ENCODE assay signal across 20 cellular contexts in genomic region chr10:47359626-47360418, GRCh38. TPM values are rescaled to one million over a fixed set of nuclear protein-coding genes. Genes with fewer than 3 reads are reported as not detected.
DNase-seq lines count a peak whose midpoint lies in the region; ATAC-seq and TF ChIP-seq lines count a peak whose summit lies in the region.
"Had no signal": no experiment of that assay in that cellular context is flagged by ENCODE, and none has a peak within 500 bp of the region (broad histone marks: within the 10 kb centered on the region; RNA-seq: fewer than 3 reads in every experiment).

No MANE protein-coding gene starts in this region.

- H3K27me3 ChIP-seq in Peyer's patch = no peaks in the 10 kb centered on the region
- H3K27me3 ChIP-seq: BLaER1 treated with 17β-estradiol and CSF1 and Interleukin-3, amounts not matched to agents 10 nM and 100 nM had no signal

- TF ChIP-seq CTCF in CD14-positive monocyte (IDR thresholded peaks at IDR 0.05) (no peak), Peyer's patch (IDR thresholded peaks at IDR 0.05) (no peak)

- H3K4me3 Mint-ChIP-seq in CD14-positive monocyte = no peak overlapping the region
- H3K4me3 Mint-ChIP-seq: CD8-positive, alpha-beta memory T cell had no signal

- H3K27ac ChIP-seq in Peyer's patch = no peak overlapping the region
- H3K27ac ChIP-seq: BLaER1 treated with 17β-estradiol and CSF1 and Interleukin-3, amounts not matched to agents 10 nM and 100 nM; GM23248 had no signal

- H3K9me3 ChIP-seq in Peyer's patch = no peaks in the 10 kb centered on the region
- H3K9me3 ChIP-seq: BLaER1 treated with 17β-estradiol and CSF1 and Interleukin-3, amounts not matched to agents 10 nM and 100 nM had no signal

- no peak for TF ChIP-seq POLR2A in Peyer's patch (IDR thresholded peaks at IDR 0.05)

- DNase-seq in CD14-positive monocyte (ENCODE audit: low spot score) = peak; percentile 19
- DNase-seq in Peyer's patch = peak in 2 of 3 donors; percentile 19 to 23
- peak; percentile 38 for DNase-seq in islet precursor cell
- peak; percentile 25 for DNase-seq in sciatic nerve (ENCODE audit: low spot score)
- no peak for DNase-seq in NCI-H446 (lab: John Stamatoyannopoulos, UW)
- DNase-seq: CD8-positive, alpha-beta memory T cell; GM23248; HCEC 1CT; KBM-7; NCI-H1417; NCI-H187; NCI-H2107; NCI-H2227 treated with DMSO at 0.1 percent for 48 hours; NCI-H524; OCI-M1; SHP77 had no signal

- no peaks in the 10 kb centered on the region for H3K9me3 Mint-ChIP-seq in CD14-positive monocyte
- H3K9me3 Mint-ChIP-seq: CD8-positive, alpha-beta memory T cell had no signal

- H3K27me3 Mint-ChIP-seq in CD14-positive monocyte (ENCODE audit: low read depth in 3 of 3) = peaks cover 0 to 3% (median 2%) of the 10 kb centered on the region in 3 donors

- intact Hi-C loops in CD14-positive monocyte (cut with micrococcal nuclease) = no loop called here
- intact Hi-C loops in sciatic nerve (cut with DNase I) = no loop called here

- no peaks in the 10 kb centered on the region for H3K36me3 ChIP-seq in Peyer's patch
- H3K36me3 ChIP-seq: BLaER1 treated with 17β-estradiol and CSF1 and Interleukin-3, amounts not matched to agents 10 nM and 100 nM had no signal

- H3K4me1 ChIP-seq in Peyer's patch = peaks cover 0 to 14% (median 3%) of the 10 kb centered on the region in 4 donors

- H3K27ac Mint-ChIP-seq in CD14-positive monocyte = no peak overlapping the region

- ATAC-seq in sciatic nerve = no peak
- ATAC-seq in HG02610 (IDR thresholded peaks at IDR 0.05; ENCODE audit: unreplicated experiment) = no peak
- no peak for ATAC-seq in GM21360 (IDR thresholded peaks at IDR 0.05; ENCODE audit: unreplicated experiment)

- H3K36me3 Mint-ChIP-seq in CD14-positive monocyte = no peaks in the 10 kb centered on the region
- H3K36me3 Mint-ChIP-seq: CD8-positive, alpha-beta memory T cell had no signal

- no peaks in the 10 kb centered on the region for H3K4me1 Mint-ChIP-seq in CD14-positive monocyte
- H3K4me1 Mint-ChIP-seq: CD8-positive, alpha-beta memory T cell had no signal

- no peak overlapping the region for H3K4me3 ChIP-seq in Peyer's patch
- H3K4me3 ChIP-seq: BLaER1 treated with 17β-estradiol and CSF1 and Interleukin-3, amounts not matched to agents 10 nM and 100 nM; GM23248 had no signal

RNA-seq across cellular contexts. Expression of gene RBP3, which starts 11.7 kb away (rescaled TPM):
- not detected for polyA plus RNA-seq in CD14-positive monocyte
- total RNA-seq in Peyer's patch (not detected), sciatic nerve (not detected)
- total RNA-seq: CD8-positive, alpha-beta memory T cell; GM23248; RPMI7951 had no signal
- polyA plus RNA-seq: CD8-positive, alpha-beta memory T cell; GM23248 had no signal

RNA-seq across cellular contexts. Expression of gene ZNF488, which starts 24.3 kb away (rescaled TPM):
- not detected for polyA plus RNA-seq in CD14-positive monocyte
- total RNA-seq in Peyer's patch (10 to 100 TPM in 3 of 4 donors, 1 to 10 TPM in 1; 4.1 to 23.5 (median 16.1) TPM), sciatic nerve (0.71 TPM)
- total RNA-seq: GM23248 had no signal
- polyA plus RNA-seq: CD8-positive, alpha-beta memory T cell had no signal

RNA-seq across cellular contexts. Expression of gene GDF2, which starts 37.6 kb away (rescaled TPM):
- polyA plus RNA-seq in CD14-positive monocyte = not detected
- total RNA-seq in Peyer's patch (not detected), sciatic nerve (not detected)
- total RNA-seq: CD8-positive, alpha-beta memory T cell; GM23248; RPMI7951 had no signal
- polyA plus RNA-seq: CD8-positive, alpha-beta memory T cell; GM23248 had no signal

RNA-seq across cellular contexts. Expression of gene GDF10, which starts 59.8 kb away (rescaled TPM):
- polyA plus RNA-seq in CD14-positive monocyte = not detected
- total RNA-seq in Peyer's patch (under 1 TPM in 1 of 4 donors, not detected in 3; 0.35 TPM), sciatic nerve (14.4 TPM)
- total RNA-seq: RPMI7951 had no signal

Comparison
In these comparisons a context has a peak if more than half of its experiments do, and no peak if none do; other contexts are left out.
1. DNase-seq: peak in CD14-positive monocyte (single experiment), Peyer's patch (2 of 3), islet precursor cell (single experiment) and sciatic nerve (single experiment); none in NCI-H446 (0 of 2).